ENCODE assay signal across 1 cellular context in the genomic region with DNA sequence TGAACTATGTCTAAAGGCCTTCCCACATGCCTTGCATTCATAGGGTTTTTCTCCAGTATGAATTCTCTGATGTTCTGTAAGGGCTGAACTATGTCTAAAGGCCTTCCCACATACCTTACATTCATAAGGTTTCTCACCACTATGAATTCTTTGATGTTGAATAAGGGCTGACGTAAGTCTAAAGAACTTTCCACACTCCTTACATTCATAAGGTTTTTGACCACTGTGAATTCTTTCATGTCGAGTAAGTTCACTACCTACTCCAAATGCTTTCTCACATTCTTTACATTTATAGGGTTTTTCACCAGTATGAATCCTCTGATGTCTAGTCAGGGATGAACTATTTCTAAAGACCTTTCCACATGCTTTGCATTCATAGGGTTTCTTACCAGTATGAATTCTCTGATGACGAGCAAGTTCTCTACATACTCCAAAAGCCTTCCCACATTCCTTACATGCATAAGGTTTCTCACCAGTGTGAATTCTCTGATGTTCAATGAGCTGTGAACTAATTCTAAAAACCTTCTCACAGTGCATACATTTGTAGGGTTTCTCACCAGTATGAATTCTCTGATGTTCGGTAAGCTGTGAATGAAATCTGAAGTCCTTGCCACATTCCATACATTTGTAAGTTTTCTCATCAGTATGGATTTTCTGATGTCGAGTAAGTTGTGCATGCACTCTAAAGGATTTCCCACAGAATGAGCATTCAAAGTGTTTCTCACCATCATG.
TF ChIP-seq lines count a peak whose summit lies in the region.

No MANE protein-coding gene starts in this region.

TF ChIP-seq in GM23338, 12 proteins besides CTCF, POLR2A, EP300 and RAD21:
- TF ChIP-seq, protein P1, sequence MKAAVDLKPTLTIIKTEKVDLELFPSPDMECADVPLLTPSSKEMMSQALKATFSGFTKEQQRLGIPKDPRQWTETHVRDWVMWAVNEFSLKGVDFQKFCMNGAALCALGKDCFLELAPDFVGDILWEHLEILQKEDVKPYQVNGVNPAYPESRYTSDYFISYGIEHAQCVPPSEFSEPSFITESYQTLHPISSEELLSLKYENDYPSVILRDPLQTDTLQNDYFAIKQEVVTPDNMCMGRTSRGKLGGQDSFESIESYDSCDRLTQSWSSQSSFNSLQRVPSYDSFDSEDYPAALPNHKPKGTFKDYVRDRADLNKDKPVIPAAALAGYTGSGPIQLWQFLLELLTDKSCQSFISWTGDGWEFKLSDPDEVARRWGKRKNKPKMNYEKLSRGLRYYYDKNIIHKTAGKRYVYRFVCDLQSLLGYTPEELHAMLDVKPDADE (IDR thresholded peaks at IDR 0.05), result no peak
- TF ChIP-seq, protein P2, sequence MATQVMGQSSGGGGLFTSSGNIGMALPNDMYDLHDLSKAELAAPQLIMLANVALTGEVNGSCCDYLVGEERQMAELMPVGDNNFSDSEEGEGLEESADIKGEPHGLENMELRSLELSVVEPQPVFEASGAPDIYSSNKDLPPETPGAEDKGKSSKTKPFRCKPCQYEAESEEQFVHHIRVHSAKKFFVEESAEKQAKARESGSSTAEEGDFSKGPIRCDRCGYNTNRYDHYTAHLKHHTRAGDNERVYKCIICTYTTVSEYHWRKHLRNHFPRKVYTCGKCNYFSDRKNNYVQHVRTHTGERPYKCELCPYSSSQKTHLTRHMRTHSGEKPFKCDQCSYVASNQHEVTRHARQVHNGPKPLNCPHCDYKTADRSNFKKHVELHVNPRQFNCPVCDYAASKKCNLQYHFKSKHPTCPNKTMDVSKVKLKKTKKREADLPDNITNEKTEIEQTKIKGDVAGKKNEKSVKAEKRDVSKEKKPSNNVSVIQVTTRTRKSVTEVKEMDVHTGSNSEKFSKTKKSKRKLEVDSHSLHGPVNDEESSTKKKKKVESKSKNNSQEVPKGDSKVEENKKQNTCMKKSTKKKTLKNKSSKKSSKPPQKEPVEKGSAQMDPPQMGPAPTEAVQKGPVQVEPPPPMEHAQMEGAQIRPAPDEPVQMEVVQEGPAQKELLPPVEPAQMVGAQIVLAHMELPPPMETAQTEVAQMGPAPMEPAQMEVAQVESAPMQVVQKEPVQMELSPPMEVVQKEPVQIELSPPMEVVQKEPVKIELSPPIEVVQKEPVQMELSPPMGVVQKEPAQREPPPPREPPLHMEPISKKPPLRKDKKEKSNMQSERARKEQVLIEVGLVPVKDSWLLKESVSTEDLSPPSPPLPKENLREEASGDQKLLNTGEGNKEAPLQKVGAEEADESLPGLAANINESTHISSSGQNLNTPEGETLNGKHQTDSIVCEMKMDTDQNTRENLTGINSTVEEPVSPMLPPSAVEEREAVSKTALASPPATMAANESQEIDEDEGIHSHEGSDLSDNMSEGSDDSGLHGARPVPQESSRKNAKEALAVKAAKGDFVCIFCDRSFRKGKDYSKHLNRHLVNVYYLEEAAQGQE (IDR thresholded peaks at IDR 0.05; ENCODE audit: unreplicated experiment), result no peak
- TF ChIP-seq EZH2 (IDR thresholded peaks at IDR 0.05; ENCODE audit: low read depth, unreplicated experiment) (no peak), CREB1 (CRISPR knock-in tag; IDR thresholded peaks at IDR 0.05; ENCODE audit: low read depth) (no peak), ZNF114 (CRISPR knock-in tag; IDR thresholded peaks at IDR 0.05) (no peak), EZH2phosphoT487 (IDR thresholded peaks at IDR 0.05; ENCODE audit: unreplicated experiment) (no peak), ZNF331 (CRISPR knock-in tag; IDR thresholded peaks at IDR 0.05; ENCODE audit: low read depth) (no peak)
